1 cellular context compared by ENCODE assay signal in genomic region chr1:205811660-205812059, GRCh38.
TF ChIP-seq lines count a peak whose summit lies in the region.

No MANE protein-coding gene starts in this region.

TF ChIP-seq in H1, 55 proteins besides CTCF, POLR2A, EP300 and RAD21:
- TF ChIP-seq TEAD4 (IDR thresholded peaks at IDR 0.05; ENCODE audit: low read depth, low read length) = no peak
- TF ChIP-seq GTF2F1 (IDR thresholded peaks at IDR 0.05; ENCODE audit: borderline replicate concordance, low read depth, low read length) = no peak
- no peak for TF ChIP-seq GABPA (IDR thresholded peaks at IDR 0.05; ENCODE audit: borderline replicate concordance, insufficient read depth, low read length)
- TF ChIP-seq ATF3 (IDR thresholded peaks at IDR 0.05; ENCODE audit: insufficient read depth, low read depth, low read length) = no peak
- TF ChIP-seq, protein P1, sequence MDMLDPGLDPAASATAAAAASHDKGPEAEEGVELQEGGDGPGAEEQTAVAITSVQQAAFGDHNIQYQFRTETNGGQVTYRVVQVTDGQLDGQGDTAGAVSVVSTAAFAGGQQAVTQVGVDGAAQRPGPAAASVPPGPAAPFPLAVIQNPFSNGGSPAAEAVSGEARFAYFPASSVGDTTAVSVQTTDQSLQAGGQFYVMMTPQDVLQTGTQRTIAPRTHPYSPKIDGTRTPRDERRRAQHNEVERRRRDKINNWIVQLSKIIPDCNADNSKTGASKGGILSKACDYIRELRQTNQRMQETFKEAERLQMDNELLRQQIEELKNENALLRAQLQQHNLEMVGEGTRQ (IDR thresholded peaks at IDR 0.05; ENCODE audit: low read length) = no peak
- TF ChIP-seq CREB1 (IDR thresholded peaks at IDR 0.05) = no peak
- TF ChIP-seq HDAC2 (IDR thresholded peaks at IDR 0.05; ENCODE audit: borderline replicate concordance in 1 of 2, low read depth in 2 of 2, low read length in 2 of 2) = no peak
- TF ChIP-seq KDM4A (IDR thresholded peaks at IDR 0.05; ENCODE audit: low read depth, low read length, severe bottlenecking) = no peak
- no peak for TF ChIP-seq RXRA (IDR thresholded peaks at IDR 0.05; ENCODE audit: insufficient read depth, low read depth, low read length)
- no peak for TF ChIP-seq KDM5A (IDR thresholded peaks at IDR 0.05; ENCODE audit: low read length)
- no peak for TF ChIP-seq CTBP2 (IDR thresholded peaks at IDR 0.05; ENCODE audit: borderline replicate concordance, insufficient read depth, insufficient read length, low read length)
- TF ChIP-seq BCL11A (IDR thresholded peaks at IDR 0.05; ENCODE audit: low read depth in 2 of 2, low read length in 2 of 2) = no peak
- no peak for TF ChIP-seq TBP (IDR thresholded peaks at IDR 0.05; ENCODE audit: low read depth, low read length)
- TF ChIP-seq E2F6 (IDR thresholded peaks at IDR 0.05) = no peak
- TF ChIP-seq, protein P2, sequence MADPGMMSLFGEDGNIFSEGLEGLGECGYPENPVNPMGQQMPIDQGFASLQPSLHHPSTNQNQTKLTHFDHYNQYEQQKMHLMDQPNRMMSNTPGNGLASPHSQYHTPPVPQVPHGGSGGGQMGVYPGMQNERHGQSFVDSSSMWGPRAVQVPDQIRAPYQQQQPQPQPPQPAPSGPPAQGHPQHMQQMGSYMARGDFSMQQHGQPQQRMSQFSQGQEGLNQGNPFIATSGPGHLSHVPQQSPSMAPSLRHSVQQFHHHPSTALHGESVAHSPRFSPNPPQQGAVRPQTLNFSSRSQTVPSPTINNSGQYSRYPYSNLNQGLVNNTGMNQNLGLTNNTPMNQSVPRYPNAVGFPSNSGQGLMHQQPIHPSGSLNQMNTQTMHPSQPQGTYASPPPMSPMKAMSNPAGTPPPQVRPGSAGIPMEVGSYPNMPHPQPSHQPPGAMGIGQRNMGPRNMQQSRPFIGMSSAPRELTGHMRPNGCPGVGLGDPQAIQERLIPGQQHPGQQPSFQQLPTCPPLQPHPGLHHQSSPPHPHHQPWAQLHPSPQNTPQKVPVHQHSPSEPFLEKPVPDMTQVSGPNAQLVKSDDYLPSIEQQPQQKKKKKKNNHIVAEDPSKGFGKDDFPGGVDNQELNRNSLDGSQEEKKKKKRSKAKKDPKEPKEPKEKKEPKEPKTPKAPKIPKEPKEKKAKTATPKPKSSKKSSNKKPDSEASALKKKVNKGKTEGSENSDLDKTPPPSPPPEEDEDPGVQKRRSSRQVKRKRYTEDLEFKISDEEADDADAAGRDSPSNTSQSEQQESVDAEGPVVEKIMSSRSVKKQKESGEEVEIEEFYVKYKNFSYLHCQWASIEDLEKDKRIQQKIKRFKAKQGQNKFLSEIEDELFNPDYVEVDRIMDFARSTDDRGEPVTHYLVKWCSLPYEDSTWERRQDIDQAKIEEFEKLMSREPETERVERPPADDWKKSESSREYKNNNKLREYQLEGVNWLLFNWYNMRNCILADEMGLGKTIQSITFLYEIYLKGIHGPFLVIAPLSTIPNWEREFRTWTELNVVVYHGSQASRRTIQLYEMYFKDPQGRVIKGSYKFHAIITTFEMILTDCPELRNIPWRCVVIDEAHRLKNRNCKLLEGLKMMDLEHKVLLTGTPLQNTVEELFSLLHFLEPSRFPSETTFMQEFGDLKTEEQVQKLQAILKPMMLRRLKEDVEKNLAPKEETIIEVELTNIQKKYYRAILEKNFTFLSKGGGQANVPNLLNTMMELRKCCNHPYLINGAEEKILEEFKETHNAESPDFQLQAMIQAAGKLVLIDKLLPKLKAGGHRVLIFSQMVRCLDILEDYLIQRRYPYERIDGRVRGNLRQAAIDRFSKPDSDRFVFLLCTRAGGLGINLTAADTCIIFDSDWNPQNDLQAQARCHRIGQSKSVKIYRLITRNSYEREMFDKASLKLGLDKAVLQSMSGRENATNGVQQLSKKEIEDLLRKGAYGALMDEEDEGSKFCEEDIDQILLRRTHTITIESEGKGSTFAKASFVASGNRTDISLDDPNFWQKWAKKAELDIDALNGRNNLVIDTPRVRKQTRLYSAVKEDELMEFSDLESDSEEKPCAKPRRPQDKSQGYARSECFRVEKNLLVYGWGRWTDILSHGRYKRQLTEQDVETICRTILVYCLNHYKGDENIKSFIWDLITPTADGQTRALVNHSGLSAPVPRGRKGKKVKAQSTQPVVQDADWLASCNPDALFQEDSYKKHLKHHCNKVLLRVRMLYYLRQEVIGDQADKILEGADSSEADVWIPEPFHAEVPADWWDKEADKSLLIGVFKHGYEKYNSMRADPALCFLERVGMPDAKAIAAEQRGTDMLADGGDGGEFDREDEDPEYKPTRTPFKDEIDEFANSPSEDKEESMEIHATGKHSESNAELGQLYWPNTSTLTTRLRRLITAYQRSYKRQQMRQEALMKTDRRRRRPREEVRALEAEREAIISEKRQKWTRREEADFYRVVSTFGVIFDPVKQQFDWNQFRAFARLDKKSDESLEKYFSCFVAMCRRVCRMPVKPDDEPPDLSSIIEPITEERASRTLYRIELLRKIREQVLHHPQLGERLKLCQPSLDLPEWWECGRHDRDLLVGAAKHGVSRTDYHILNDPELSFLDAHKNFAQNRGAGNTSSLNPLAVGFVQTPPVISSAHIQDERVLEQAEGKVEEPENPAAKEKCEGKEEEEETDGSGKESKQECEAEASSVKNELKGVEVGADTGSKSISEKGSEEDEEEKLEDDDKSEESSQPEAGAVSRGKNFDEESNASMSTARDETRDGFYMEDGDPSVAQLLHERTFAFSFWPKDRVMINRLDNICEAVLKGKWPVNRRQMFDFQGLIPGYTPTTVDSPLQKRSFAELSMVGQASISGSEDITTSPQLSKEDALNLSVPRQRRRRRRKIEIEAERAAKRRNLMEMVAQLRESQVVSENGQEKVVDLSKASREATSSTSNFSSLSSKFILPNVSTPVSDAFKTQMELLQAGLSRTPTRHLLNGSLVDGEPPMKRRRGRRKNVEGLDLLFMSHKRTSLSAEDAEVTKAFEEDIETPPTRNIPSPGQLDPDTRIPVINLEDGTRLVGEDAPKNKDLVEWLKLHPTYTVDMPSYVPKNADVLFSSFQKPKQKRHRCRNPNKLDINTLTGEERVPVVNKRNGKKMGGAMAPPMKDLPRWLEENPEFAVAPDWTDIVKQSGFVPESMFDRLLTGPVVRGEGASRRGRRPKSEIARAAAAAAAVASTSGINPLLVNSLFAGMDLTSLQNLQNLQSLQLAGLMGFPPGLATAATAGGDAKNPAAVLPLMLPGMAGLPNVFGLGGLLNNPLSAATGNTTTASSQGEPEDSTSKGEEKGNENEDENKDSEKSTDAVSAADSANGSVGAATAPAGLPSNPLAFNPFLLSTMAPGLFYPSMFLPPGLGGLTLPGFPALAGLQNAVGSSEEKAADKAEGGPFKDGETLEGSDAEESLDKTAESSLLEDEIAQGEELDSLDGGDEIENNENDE (IDR thresholded peaks at IDR 0.05; ENCODE audit: insufficient replicate concordance, low read length) = no peak
- TF ChIP-seq EZH2 (IDR thresholded peaks at IDR 0.05; ENCODE audit: low read depth, low read length, severe bottlenecking) = no peak
- no peak for TF ChIP-seq JUN (IDR thresholded peaks at IDR 0.05; ENCODE audit: low read depth, low read length)
